14 cellular contexts compared by ENCODE assay signal in the genomic region with DNA sequence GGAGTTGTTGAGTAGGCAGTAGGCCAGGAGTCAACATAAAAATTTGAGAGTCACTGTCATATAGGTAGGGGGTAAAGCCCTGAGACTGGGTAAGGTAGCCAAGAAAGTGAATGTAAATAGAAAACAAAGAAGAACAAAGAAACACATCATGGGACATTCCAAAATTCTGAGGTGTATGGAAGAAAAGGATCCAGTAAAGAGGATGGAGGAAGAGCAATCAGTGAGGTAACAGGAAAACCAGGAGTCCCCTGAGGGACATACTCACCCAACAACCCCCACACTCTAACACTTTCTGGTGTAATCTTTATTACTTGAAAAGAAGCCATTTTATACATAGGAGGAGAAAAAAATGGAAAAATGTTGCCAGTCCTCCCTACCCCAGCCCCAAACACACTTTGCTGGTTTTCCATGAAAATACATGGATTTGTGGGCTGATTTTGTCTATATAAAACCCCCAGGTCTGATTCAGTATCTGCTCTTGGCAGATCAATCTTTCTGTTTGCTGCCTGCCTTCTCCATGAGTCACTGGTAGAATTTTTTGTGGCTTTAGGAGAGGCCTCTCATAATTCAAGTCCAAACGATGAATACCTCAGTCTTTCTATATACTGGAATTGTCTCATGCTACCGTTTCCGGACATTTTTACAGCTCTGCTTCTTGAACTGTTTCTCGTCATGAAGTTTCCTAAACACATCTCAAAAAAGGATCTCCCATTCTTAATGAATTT.
DNase-seq lines count a peak whose midpoint lies in the region; ATAC-seq, FAIRE-seq and TF ChIP-seq lines count a peak whose summit lies in the region.
"Had no signal": no experiment of that assay in that cellular context is flagged by ENCODE, and none has a peak within 500 bp of the region (broad histone marks: within the 10 kb centered on the region; RNA-seq: fewer than 3 reads in every experiment).

No MANE protein-coding gene starts in this region.

- no peak overlapping the region for H3K4me3 ChIP-seq in AG09309 (ENCODE audit: control insufficient read depth, low read depth, low read length)
- no peak overlapping the region for H3K4me3 ChIP-seq in bronchial epithelial cell (ENCODE audit: low read depth, low read length)
- H3K4me3 ChIP-seq in mesendoderm (ENCODE audit: low read length): no peak overlapping the region
- no peak overlapping the region for H3K4me3 ChIP-seq in CD8-positive, alpha-beta T cell (ENCODE audit: low read depth, low read length)
- H3K4me3 ChIP-seq: BLaER1, esophagus muscularis mucosa, HAP-1 had no signal

- no peak overlapping the region for H3K4me3 Mint-ChIP-seq in activated CD4-positive, alpha-beta memory T cell treated with anti-CD3 and anti-CD28 coated beads for 36 hours
- H3K4me3 Mint-ChIP-seq in CD8-positive, alpha-beta T cell: no peak overlapping the region
- H3K4me3 Mint-ChIP-seq: brain had no signal

- TF ChIP-seq CTCF in AG09309 (IDR thresholded peaks at IDR 0.05; ENCODE audit: control insufficient read depth, insufficient read depth, low read depth, low read length, missing control alignments) (no peak), bronchial epithelial cell (IDR thresholded peaks at IDR 0.05; ENCODE audit: insufficient read depth, low read length, severe bottlenecking) (no peak)
- no peak for TF ChIP-seq CTCF in CD8-positive, alpha-beta T cell (IDR thresholded peaks at IDR 0.05)

- no peak overlapping the region for H3K18ac ChIP-seq in mesendoderm (ENCODE audit: low read length)

- intact Hi-C loops in activated CD4-positive, alpha-beta memory T cell treated with anti-CD3 and anti-CD28 coated beads for 36 hours (cut with micrococcal nuclease): no loop called here
- intact Hi-C loops in CD8-positive, alpha-beta T cell (cut with DNase I, micrococcal nuclease): no loop called here

- no peaks in the 10 kb centered on the region for H3K27me3 Mint-ChIP-seq in activated CD4-positive, alpha-beta memory T cell treated with anti-CD3 and anti-CD28 coated beads for 36 hours
- H3K27me3 Mint-ChIP-seq in CD8-positive, alpha-beta T cell (ENCODE audit: low read depth): no peaks in the 10 kb centered on the region
- H3K27me3 Mint-ChIP-seq: brain had no signal

- ATAC-seq in HG02642 (IDR thresholded peaks at IDR 0.05; ENCODE audit: poor library complexity, unreplicated experiment): no peak
- ATAC-seq in CD8-positive, alpha-beta T cell: no peak

- no peak overlapping the region for H3K4ac ChIP-seq in mesendoderm (ENCODE audit: low read depth, low read length)

- WGBS in mesendoderm (ENCODE audit: extremely low coverage, insufficient coverage, low lambda C conversion rate): no CpG with 5 or more reads among the region's 4 CpGs

- no peaks in the 10 kb centered on the region for H3K79me1 ChIP-seq in mesendoderm (ENCODE audit: low read length)

- no peak overlapping the region for H3K27ac ChIP-seq in mesendoderm (ENCODE audit: low read depth, low read length)
- no peak overlapping the region for H3K27ac ChIP-seq in CD8-positive, alpha-beta T cell (ENCODE audit: low read depth, low read length)
- H3K27ac ChIP-seq: BLaER1, esophagus muscularis mucosa had no signal

- no peaks in the 10 kb centered on the region for H3K27me3 ChIP-seq in bronchial epithelial cell (ENCODE audit: control insufficient read depth, insufficient read depth, low read length)
- no peaks in the 10 kb centered on the region for H3K27me3 ChIP-seq in mesendoderm (ENCODE audit: insufficient read depth, low read length, poor library complexity)
- H3K27me3 ChIP-seq in CD8-positive, alpha-beta T cell (ENCODE audit: insufficient read depth, low read length): no peaks in the 10 kb centered on the region
- H3K27me3 ChIP-seq: BLaER1, esophagus muscularis mucosa had no signal

- CTCF ChIA-PET in activated CD4-positive, alpha-beta memory T cell treated with anti-CD3 and anti-CD28 coated beads for 36 hours (lab: Charles Lee): no interaction called here
- CTCF ChIA-PET in CD8-positive, alpha-beta T cell (lab: Charles Lee): no interaction called here

- no peak overlapping the region for H3K27ac Mint-ChIP-seq in activated CD4-positive, alpha-beta memory T cell treated with anti-CD3 and anti-CD28 coated beads for 36 hours
- no peak overlapping the region for H3K27ac Mint-ChIP-seq in CD8-positive, alpha-beta T cell
- H3K27ac Mint-ChIP-seq: brain had no signal

- no peak overlapping the region for H4K5ac ChIP-seq in mesendoderm (ENCODE audit: low read length)

- H2AK5ac ChIP-seq in mesendoderm (ENCODE audit: low read length): no peak overlapping the region

- no peak overlapping the region for H3K4me2 ChIP-seq in mesendoderm (ENCODE audit: low read length)
- H3K4me2 ChIP-seq: BLaER1 had no signal

- H3K9me3 Mint-ChIP-seq in activated CD4-positive, alpha-beta memory T cell treated with anti-CD3 and anti-CD28 coated beads for 36 hours: no peaks in the 10 kb centered on the region
- H3K9me3 Mint-ChIP-seq in CD8-positive, alpha-beta T cell: no peaks in the 10 kb centered on the region

- H2BK120ac ChIP-seq in mesendoderm (ENCODE audit: low read depth, low read length): no peak overlapping the region

- no peak overlapping the region for H2BK5ac ChIP-seq in mesendoderm (ENCODE audit: low read length)

- no peaks in the 10 kb centered on the region for H3K36me3 ChIP-seq in bronchial epithelial cell (ENCODE audit: control insufficient read depth, insufficient read depth, low read length)
- H3K36me3 ChIP-seq in mesendoderm (ENCODE audit: control insufficient read depth, insufficient read depth, low read length): no peaks in the 10 kb centered on the region
- H3K36me3 ChIP-seq in CD8-positive, alpha-beta T cell (ENCODE audit: insufficient read depth, low read length): no peaks in the 10 kb centered on the region
- H3K36me3 ChIP-seq: BLaER1, esophagus muscularis mucosa, HAP-1 had no signal

- no peaks in the 10 kb centered on the region for H3K4me1 Mint-ChIP-seq in activated CD4-positive, alpha-beta memory T cell treated with anti-CD3 and anti-CD28 coated beads for 36 hours (ENCODE audit: low read depth)
- no peaks in the 10 kb centered on the region for H3K4me1 Mint-ChIP-seq in CD8-positive, alpha-beta T cell (ENCODE audit: low read depth)

- DNase-seq in AG09309 (ENCODE audit: low read depth): peak; percentile 80
- DNase-seq in LHCN-M2 (ENCODE audit: low read depth): peak; percentile 93
- DNase-seq in bronchial epithelial cell (ENCODE audit: low read depth): peak; percentile 94
- DNase-seq in mesendoderm: peak; percentile 35
- no peak for DNase-seq in activated CD4-positive, alpha-beta memory T cell treated with anti-CD3 and anti-CD28 coated beads for 36 hours
- no peak for DNase-seq in CD8-positive, alpha-beta T cell
- no peak for DNase-seq in AML-193 (lab: John Stamatoyannopoulos, UW)
- DNase-seq: activated T-cell treated with anti-CD3 and anti-CD28 coated beads for 4 hours, NCI-H1105 treated with DMSO at 0.1 percent for 48 hours had no signal

- H3K4me1 ChIP-seq in mesendoderm (ENCODE audit: control insufficient read depth, low read depth, low read length): no peaks in the 10 kb centered on the region
- H3K4me1 ChIP-seq in CD8-positive, alpha-beta T cell (ENCODE audit: insufficient read depth, low read length): no peaks in the 10 kb centered on the region
- H3K4me1 ChIP-seq: BLaER1, esophagus muscularis mucosa had no signal

- H2BK15ac ChIP-seq in mesendoderm (replicated peaks; ENCODE audit: low read depth): no peak overlapping the region

- no peaks in the 10 kb centered on the region for H3K36me3 Mint-ChIP-seq in activated CD4-positive, alpha-beta memory T cell treated with anti-CD3 and anti-CD28 coated beads for 36 hours
- no peaks in the 10 kb centered on the region for H3K36me3 Mint-ChIP-seq in CD8-positive, alpha-beta T cell
- H3K36me3 Mint-ChIP-seq: brain had no signal

- no peak for FAIRE-seq in bronchial epithelial cell (lab: Jason Lieb, UNC)

- POLR2A ChIA-PET in activated CD4-positive, alpha-beta memory T cell treated with anti-CD3 and anti-CD28 coated beads for 36 hours (lab: Charles Lee): no interaction called here
- POLR2A ChIA-PET in CD8-positive, alpha-beta T cell (lab: Charles Lee): no interaction called here

- no peaks in the 10 kb centered on the region for H3K9me3 ChIP-seq in CD8-positive, alpha-beta T cell (ENCODE audit: low read length)
- H3K9me3 ChIP-seq: BLaER1, esophagus muscularis mucosa, HAP-1 had no signal

- H3K9ac ChIP-seq in mesendoderm (ENCODE audit: low read length): no peak overlapping the region
- H3K9ac ChIP-seq: BLaER1 had no signal

- H3K56ac ChIP-seq in mesendoderm (ENCODE audit: low read length): no peak overlapping the region

- H3K23ac ChIP-seq in mesendoderm (ENCODE audit: low read length): no peak overlapping the region

- no peaks in the 10 kb centered on the region for H3K79me2 ChIP-seq in mesendoderm (ENCODE audit: control insufficient read depth, insufficient read depth, low read length)

- H4K8ac ChIP-seq in mesendoderm (ENCODE audit: low read depth, low read length): no peak overlapping the region

Comparison
In these comparisons a context has a peak if more than half of its experiments do, and no peak if none do; other contexts are left out.
1. DNase-seq: peak in AG09309 (single experiment), LHCN-M2 (single experiment), bronchial epithelial cell (single experiment) and mesendoderm (single experiment); none in activated CD4-positive, alpha-beta memory T cell treated with anti-CD3 and anti-CD28 coated beads for 36 hours (single experiment), CD8-positive, alpha-beta T cell (0 of 7) and AML-193 (0 of 2).